ENCODE assay signal across 22 cellular contexts in the genomic region with DNA sequence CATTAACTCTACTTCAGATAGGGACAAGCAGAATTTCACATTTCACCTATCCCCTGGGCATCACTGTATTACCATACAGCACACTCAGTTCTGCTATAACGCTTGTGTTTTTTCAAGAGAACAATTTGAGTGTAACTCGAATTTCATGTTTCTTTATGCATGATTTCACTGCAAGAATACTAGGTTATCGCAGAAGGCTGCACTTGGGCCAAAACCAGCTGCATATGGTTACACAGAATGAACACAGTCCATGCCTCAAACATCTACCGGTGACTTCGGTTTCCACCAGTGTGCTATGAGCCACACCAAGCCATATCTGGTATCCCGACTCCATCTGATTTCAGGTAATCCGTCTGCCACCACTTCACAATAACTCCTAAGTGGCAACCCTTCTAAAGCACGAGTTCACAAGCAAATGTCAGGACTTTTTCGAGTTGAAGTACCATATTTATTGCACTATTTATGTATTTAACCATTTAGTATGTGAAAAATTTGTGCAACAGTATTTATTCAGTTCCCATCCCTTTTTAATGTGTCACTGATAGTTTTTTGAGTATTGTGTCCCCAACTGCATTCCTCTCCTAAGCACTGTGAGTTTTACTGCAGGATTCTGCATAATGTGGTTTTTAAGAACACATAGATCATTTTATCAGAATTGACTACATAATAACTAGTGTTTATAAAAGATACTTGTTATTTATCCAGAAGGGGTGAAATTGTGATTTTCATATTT.
DNase-seq lines count a peak whose midpoint lies in the region; TF ChIP-seq lines count a peak whose summit lies in the region.
"Had no signal": no experiment of that assay in that cellular context is flagged by ENCODE, and none has a peak within 500 bp of the region (broad histone marks: within the 10 kb centered on the region; RNA-seq: fewer than 3 reads in every experiment).

No MANE protein-coding gene starts in this region.

- no peak overlapping the region for H3K4me3 ChIP-seq in OCI-LY7 (ENCODE audit: low read depth, low read length, poor library complexity, severe bottlenecking)
- H3K4me3 ChIP-seq: BLaER1, esophagus muscularis mucosa, heart right ventricle, smooth muscle cell had no signal

- peaks cover 3% of the 10 kb centered on the region; the same call in 1 of the 2 replicates for H3K79me2 ChIP-seq in OCI-LY7 (ENCODE audit: insufficient read depth, low read depth, low read length)

- POLR2A ChIA-PET in OCI-LY7 (lab: Charles Lee), result interaction anchor here (0.6 to 1.3 kb wide), 5 partner anchors 11 to 110 kb away, joined by 3 to 4 read pairs (median 3); no protein-coding TSS in a partner anchor

- no peak for TF ChIP-seq CTCF in OCI-LY7 (conservative IDR thresholded peaks at IDR 0.05; ENCODE audit: low read length)

- peaks cover 28% of the 10 kb centered on the region for H3K4me1 ChIP-seq in OCI-LY7 (ENCODE audit: insufficient read depth, low read length, poor library complexity, severe bottlenecking)
- H3K4me1 ChIP-seq: BLaER1, foreskin keratinocyte had no signal

- CTCF ChIA-PET in OCI-LY7 (lab: Charles Lee; ENCODE audit: unreplicated experiment), result no interaction called here

- no peaks in the 10 kb centered on the region for H3K36me3 ChIP-seq in OCI-LY7 (ENCODE audit: insufficient read depth, low read length)
- H3K36me3 ChIP-seq: BLaER1, esophagus muscularis mucosa, heart right ventricle had no signal

- intact Hi-C loops in OCI-LY7 (cut with micrococcal nuclease; ENCODE audit: unreplicated experiment), result loop anchor here (10.0 kb wide), 1 partner anchor 112 kb away; the partner anchor contains the start of gene APBB2

- H3K9me3 ChIP-seq in OCI-LY7 (ENCODE audit: low read length), result no peaks in the 10 kb centered on the region
- H3K9me3 ChIP-seq: BLaER1, esophagus muscularis mucosa had no signal

- BruUV-seq in OCI-LY7 (replicated peaks; lab: Mats Ljungman, UMichigan), result no TSS peak

- no peak overlapping the region for H2AFZ ChIP-seq in OCI-LY7 (ENCODE audit: low read length)

- no peaks in the 10 kb centered on the region for H4K20me1 ChIP-seq in OCI-LY7 (ENCODE audit: insufficient read depth, low read length)
- H4K20me1 ChIP-seq: BLaER1 had no signal

- peak overlapping the region; percentile 33 for H3K27ac ChIP-seq in OCI-LY7 (ENCODE audit: low read depth, low read length, poor library complexity, severe bottlenecking)
- H3K27ac ChIP-seq: BLaER1, foreskin keratinocyte had no signal

- no peaks in the 10 kb centered on the region for H3K9me2 ChIP-seq in OCI-LY7 (ENCODE audit: insufficient read depth, low read length)

- DNase-seq in EH (ENCODE audit: low read depth) (peak; percentile 16), NCI-H187 (lab: John Stamatoyannopoulos, UW) (peak; percentile 50 to 58), OCI-LY7 (ENCODE audit: low spot score) (peak; percentile 64), non-pigmented ciliary epithelial cell (ENCODE audit: low read depth) (peak; percentile 11), NCI-H2227 treated with DMSO at 0.1 percent for 48 hours (lab: John Stamatoyannopoulos, UW) (no peak), SKM-1 treated with dmso at 0.1 percent for 144 hours (lab: John Stamatoyannopoulos, UW; ENCODE audit: unreplicated experiment) (no peak), inferior parietal cortex (ENCODE audit: extremely low spot score) (no peak)
- DNase-seq: activated CD8-positive, alpha-beta T cell treated with anti-CD3 and anti-CD28 coated beads, Interleukin-2, amount 10 ng/mL, durations not matched to agents 7 days and 5 days; anterior cingulate cortex; cortex of kidney; DMS53; endodermal cell; foreskin keratinocyte; heart right ventricle; naive B cell; NCI-H1436; NCI-H446; SHP77; stimulated activated CD4-positive, alpha-beta T cell treated with anti-CD3 and anti-CD28 coated beads, Interleukin-2, amount 100 ng/mL, for 24 hours had no signal

- peak overlapping the region; percentile 56 for H3K4me2 ChIP-seq in OCI-LY7 (ENCODE audit: low read length)
- H3K4me2 ChIP-seq: BLaER1, smooth muscle cell had no signal

Comparison
In these comparisons a context has a peak if more than half of its experiments do, and no peak if none do; other contexts are left out.
1. DNase-seq: peak in EH (single experiment), NCI-H187 (2 of 2), OCI-LY7 (single experiment) and non-pigmented ciliary epithelial cell (single experiment); none in NCI-H2227 treated with DMSO at 0.1 percent for 48 hours (single experiment), SKM-1 treated with dmso at 0.1 percent for 144 hours (single experiment) and inferior parietal cortex (single experiment).